Comparison of ENCODE assay signal across 21 cellular contexts in the genomic region with DNA sequence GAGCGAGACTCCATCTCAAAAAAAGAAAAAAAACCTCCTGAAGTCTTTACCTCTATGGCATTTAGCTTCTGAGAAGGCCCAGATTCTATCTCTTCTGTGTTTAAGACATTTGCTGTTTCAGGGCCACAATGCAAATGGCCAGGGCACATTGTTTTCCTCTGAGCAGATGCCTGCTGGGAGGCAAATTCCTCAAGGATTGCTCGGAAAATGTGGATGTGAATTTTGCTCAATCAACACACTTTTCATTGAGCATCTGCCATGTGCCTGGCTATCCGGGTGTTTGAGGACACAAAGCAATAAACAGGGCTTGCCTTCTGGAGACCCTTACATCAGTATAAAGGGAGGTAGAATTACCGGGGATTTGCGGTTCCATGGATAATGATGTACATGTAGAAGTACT. TPM values are rescaled to one million over a fixed set of nuclear protein-coding genes. Genes with fewer than 3 reads are reported as not detected.
"Had no signal": no experiment of that assay in that cellular context is flagged by ENCODE, and none has a peak within 500 bp of the region (broad histone marks: within the 10 kb centered on the region; RNA-seq: fewer than 3 reads in every experiment).

No MANE protein-coding gene starts in this region.

- H3K4me3 ChIP-seq: breast epithelium, tibial nerve had no signal

- DNase-seq: activated CD4-positive, alpha-beta T cell treated with anti-CD3 and anti-CD28 coated beads for 4 hours; activated CD8-positive, alpha-beta memory T cell treated with anti-CD3 and anti-CD28 coated beads, Interleukin-2, amount 50 U/mL, for 4 hours; activated CD8-positive, alpha-beta T cell treated with anti-CD3 and anti-CD28 coated beads for 36 hours; activated gamma-delta T cell treated with Interleukin-2 at 50 U/mL for 16 hours; activated naive CD8-positive, alpha-beta T cell treated with anti-CD3 and anti-CD28 coated beads for 36 hours; activated T-cell treated with anti-CD3 and anti-CD28 coated beads, Interleukin-2, amount 50 U/mL, for 72 hours; posterior cingulate gyrus; right cardiac atrium; stimulated activated CD4-positive, alpha-beta T cell treated with anti-CD3 and anti-CD28 coated beads, Interleukin-2, amount 100 ng/mL, for 24 hours; stimulated activated naive B cell treated with anti-CD40 and anti-IgM and Interleukin-4, amounts not matched to agents 10 μg/mL and 1 μg/mL and 100 μg/mL, for 72 hours; T-cell; T1000 had no signal

- FAIRE-seq: endometrium had no signal

- H3K9me3 Mint-ChIP-seq: activated CD8-positive, alpha-beta T cell treated with anti-CD3 and anti-CD28 coated beads for 36 hours; activated naive CD8-positive, alpha-beta T cell treated with anti-CD3 and anti-CD28 coated beads for 36 hours; activated T-cell treated with anti-CD3 and anti-CD28 coated beads, Interleukin-2, amount 50 U/mL, for 72 hours; mesothelial cell of epicardium; stimulated activated naive B cell treated with anti-CD40 and anti-IgM and Interleukin-4, amounts not matched to agents 10 μg/mL and 1 μg/mL and 100 μg/mL, for 72 hours; T-cell had no signal

- H3K4me1 ChIP-seq: breast epithelium, tibial nerve had no signal

- H3K36me3 Mint-ChIP-seq: activated naive CD8-positive, alpha-beta T cell treated with anti-CD3 and anti-CD28 coated beads for 36 hours; mesothelial cell of epicardium; stimulated activated naive B cell treated with anti-CD40 and anti-IgM and Interleukin-4, amounts not matched to agents 10 μg/mL and 1 μg/mL and 100 μg/mL, for 72 hours; T-cell had no signal

- H3K9me3 ChIP-seq: breast epithelium, neutrophil, tibial nerve had no signal

- H3K36me3 ChIP-seq: breast epithelium, neutrophil, tibial nerve had no signal

- H3K27ac Mint-ChIP-seq: activated CD8-positive, alpha-beta T cell treated with anti-CD3 and anti-CD28 coated beads for 36 hours; activated naive CD8-positive, alpha-beta T cell treated with anti-CD3 and anti-CD28 coated beads for 36 hours; activated T-cell treated with anti-CD3 and anti-CD28 coated beads, Interleukin-2, amount 50 U/mL, for 72 hours; mesothelial cell of epicardium; stimulated activated naive B cell treated with anti-CD40 and anti-IgM and Interleukin-4, amounts not matched to agents 10 μg/mL and 1 μg/mL and 100 μg/mL, for 72 hours; T-cell had no signal

- ATAC-seq: activated CD8-positive, alpha-beta T cell treated with anti-CD3 and anti-CD28 coated beads for 36 hours; activated T-cell treated with anti-CD3 and anti-CD28 coated beads, Interleukin-2, amount 50 U/mL, for 72 hours; esophagus mucosa; right cardiac atrium; stimulated activated naive B cell treated with anti-CD40 and anti-IgM and Interleukin-4, amounts not matched to agents 10 μg/mL and 1 μg/mL and 100 μg/mL, for 72 hours; T-cell had no signal

- H3K27ac ChIP-seq: breast epithelium, neutrophil, tibial nerve, VCaP had no signal

- H3K4me3 Mint-ChIP-seq: activated CD8-positive, alpha-beta T cell treated with anti-CD3 and anti-CD28 coated beads for 36 hours; activated naive CD8-positive, alpha-beta T cell treated with anti-CD3 and anti-CD28 coated beads for 36 hours; activated T-cell treated with anti-CD3 and anti-CD28 coated beads, Interleukin-2, amount 50 U/mL, for 72 hours; mesothelial cell of epicardium; stimulated activated naive B cell treated with anti-CD40 and anti-IgM and Interleukin-4, amounts not matched to agents 10 μg/mL and 1 μg/mL and 100 μg/mL, for 72 hours; T-cell had no signal

RNA-seq across cellular contexts. Expression of a gene that starts 20.0 kb away (rescaled TPM):
- total RNA-seq: esophagus mucosa, myocyte, right cardiac atrium had no signal
- polyA plus RNA-seq: liver, right cardiac atrium had no signal
